In the genomic region with DNA sequence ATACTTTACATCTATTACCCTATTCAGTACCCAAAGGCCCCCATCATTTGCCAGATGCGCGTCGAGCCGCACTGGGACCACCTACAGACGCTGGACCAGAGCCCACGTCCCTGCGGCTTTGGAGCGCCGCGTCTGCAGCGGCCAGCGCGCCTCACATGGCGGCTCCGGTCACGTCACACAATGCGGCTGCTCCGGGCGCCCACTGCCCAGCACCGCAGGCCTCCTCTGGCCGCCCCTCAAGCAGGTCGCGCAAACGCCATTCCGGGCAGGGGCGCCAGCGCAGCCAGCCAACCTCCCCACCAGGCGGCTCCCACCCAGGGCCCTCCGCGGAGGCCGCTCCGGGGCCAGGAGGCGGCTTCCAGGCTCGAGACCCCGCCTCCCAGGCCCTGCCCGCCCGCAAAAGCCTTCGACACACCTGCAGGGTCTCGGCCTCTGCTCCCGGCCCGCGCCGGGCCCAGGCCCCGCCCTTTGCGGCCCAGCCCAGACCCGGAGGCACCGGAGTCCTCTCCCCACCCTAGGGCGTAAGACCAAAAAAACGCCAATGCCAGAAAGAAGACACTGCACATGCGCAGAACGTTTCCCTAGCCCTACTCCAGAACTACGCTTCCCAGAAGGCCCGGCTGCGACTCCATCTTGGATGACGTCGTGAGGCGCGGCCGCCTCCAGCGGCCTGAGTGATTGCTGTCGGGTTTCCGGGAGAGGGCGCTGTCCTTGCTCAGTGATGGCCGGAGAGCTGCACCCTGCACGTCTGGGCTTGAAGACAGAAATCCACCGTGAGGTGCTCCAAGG, we compare ENCODE assay signal across 8 cellular contexts. TPM values are rescaled to one million over a fixed set of nuclear protein-coding genes. Genes with fewer than 3 reads are reported as not detected.
A peak's percentile ranks its signal among the peaks of the same experiment; 100 is the strongest.
DNase-seq lines count a peak whose midpoint lies in the region; ATAC-seq and TF ChIP-seq lines count a peak whose summit lies in the region.

A gene (minus strand): TSS at position 557 of the 789 bp plus-strand sequence. CDS start 4,925 bp downstream, outside the sequence.

- H3K9ac ChIP-seq in DND-41 (ENCODE audit: low read depth, low read length): peak within 1 kb of the TSS; percentile 99
- H3K9ac ChIP-seq in KMS-11: peak within 1 kb of the TSS; percentile 81

- H3K4me3 ChIP-seq in DND-41 (ENCODE audit: low read depth in 1 of 2, low read length in 2 of 2): peak within 1 kb of the TSS; percentile 94 to 99
- no peak within 1 kb of the TSS for H3K4me3 ChIP-seq in KMS-11 (IDR thresholded peaks at IDR 0.05; ENCODE audit: insufficient read depth, low read depth, low read length)
- peak within 1 kb of the TSS; percentile 67 to 71 for H3K4me3 ChIP-seq in Panc1 (ENCODE audit: low read depth in 2 of 2, low read length in 2 of 2)
- peak within 1 kb of the TSS; percentile 66 to 84 (median 72) for H3K4me3 ChIP-seq in esophagus squamous epithelium

- peaks cover 7% of the 10 kb centered on the region for H3K79me2 ChIP-seq in DND-41 (ENCODE audit: insufficient read depth, low read length)
- H3K79me2 ChIP-seq in KMS-11 (ENCODE audit: insufficient read depth, low read depth): no peaks in the 10 kb centered on the region

- WGBS in esophagus squamous epithelium, 2 donors: 0% methylated on average over 6 to 9 of the region's 66 CpGs

- no peaks in the 10 kb centered on the region for H3K27me3 ChIP-seq in DND-41 (ENCODE audit: insufficient read depth, low read length, poor library complexity)
- H3K27me3 ChIP-seq in KMS-11 (ENCODE audit: insufficient read depth, low read depth): no peaks in the 10 kb centered on the region
- H3K27me3 ChIP-seq in Panc1 (ENCODE audit: control insufficient read depth, insufficient read depth, low read length): no peaks in the 10 kb centered on the region
- H3K27me3 ChIP-seq in esophagus squamous epithelium: no peaks in the 10 kb centered on the region

- H3K4me1 ChIP-seq in DND-41 (ENCODE audit: insufficient read depth, low read length) (peaks cover 26% of the 10 kb centered on the region), KMS-11 (ENCODE audit: low read depth, poor library complexity, severe bottlenecking) (peaks cover 14% of the 10 kb centered on the region), Panc1 (ENCODE audit: control insufficient read depth, insufficient read depth, low read length) (no peaks in the 10 kb centered on the region), esophagus squamous epithelium (peaks cover 0 to 22% (median 0%) of the 10 kb centered on the region in 3 donors)

- H2AFZ ChIP-seq in DND-41 (ENCODE audit: low read depth, low read length): peak within 1 kb of the TSS; percentile 98
- H2AFZ ChIP-seq in KMS-11 (ENCODE audit: low read depth): peak within 1 kb of the TSS; percentile 88

- POLR2A ChIA-PET in Panc1 (lab: Charles Lee): interaction anchor here (0.7 kb wide), 1 partner anchor 32 kb away, joined by 6 read pairs; no protein-coding TSS in a partner anchor

- no TSS peak for BruUV-seq in Panc1 (replicated peaks; lab: Mats Ljungman, UMichigan)

- H3K4me2 ChIP-seq in DND-41 (ENCODE audit: insufficient read depth, low read length): peak within 1 kb of the TSS; percentile 96
- peak within 1 kb of the TSS; percentile 83 for H3K4me2 ChIP-seq in KMS-11

- H3K36me3 ChIP-seq in DND-41 (ENCODE audit: insufficient read depth, low read length) (no peaks in the 10 kb centered on the region; the same call in 1 of the 2 replicates), KMS-11 (ENCODE audit: insufficient read depth) (no peaks in the 10 kb centered on the region), Panc1 (ENCODE audit: control insufficient read depth, insufficient read depth, low read length) (no peaks in the 10 kb centered on the region), esophagus squamous epithelium (peaks cover 0 to 2% (median 0%) of the 10 kb centered on the region in 3 donors)

- peak; percentile 96 for TF ChIP-seq CTCF in DND-41 (IDR thresholded peaks at IDR 0.05; ENCODE audit: borderline replicate concordance, extremely low read depth, low read length, poor library complexity, severe bottlenecking)
- peak; percentile 93 for TF ChIP-seq CTCF in KMS-11 (conservative IDR thresholded peaks at IDR 0.05; ENCODE audit: low read depth, low read length)
- peak; percentile 90 for TF ChIP-seq CTCF in Panc1 (IDR thresholded peaks at IDR 0.05)
- TF ChIP-seq CTCF in esophagus squamous epithelium (IDR thresholded peaks at IDR 0.05): peak; percentile 88 to 96 (median 94)

- intact Hi-C loops in Panc1 (cut with micrococcal nuclease; ENCODE audit: unreplicated experiment): no loop called here
- intact Hi-C loops in esophagus squamous epithelium (cut with DNase I): no loop called here

- peak in 3 of 4 donors; percentile 61 to 88 (median 84) for TF ChIP-seq POLR2A in esophagus squamous epithelium (IDR thresholded peaks at IDR 0.05)

- DNase-seq in DND-41 (peak; percentile 99), Panc1 (ENCODE audit: low read depth, low spot score) (peak; percentile 90), activated T-helper 1 cell treated with Interleukin-2 at 50 U/mL for 16 hours (ENCODE audit: low read depth) (peak; percentile 95), esophagus squamous epithelium (lab: John Stamatoyannopoulos, UW) (peak; percentile 88), myocyte (ENCODE audit: low read depth) (peak; percentile 99)
- DNase-seq in stimulated activated CD8-positive, alpha-beta memory T cell treated with anti-CD3 and anti-CD28 coated beads, Interleukin-7, amount 100 ng/mL, for 48 hours (ENCODE audit: extremely low read depth in 1 of 2, low read depth in 1 of 2): peak; percentile 93 to 96

- in situ Hi-C loops in Panc1 (cut with HindIII; ENCODE audit: low pct_unique_long_range_greater_than_20kb, low sequenced_read_pairs): no loop called here

- peak within 1 kb of the TSS; percentile 98 for H3K27ac ChIP-seq in DND-41 (ENCODE audit: low read length)
- peak within 1 kb of the TSS; percentile 70 for H3K27ac ChIP-seq in KMS-11
- peak within 1 kb of the TSS; percentile 80 for H3K27ac ChIP-seq in Panc1 (ENCODE audit: low read length)
- peak within 1 kb of the TSS; percentile 94 to 98 (median 94) for H3K27ac ChIP-seq in esophagus squamous epithelium

- ATAC-seq in DND-41 (ENCODE audit: insufficient read depth, low read depth) (peak; percentile 91), GM21737 (IDR thresholded peaks at IDR 0.05; ENCODE audit: unreplicated experiment) (peak; percentile 97), Panc1 (peak; percentile 98)

- CTCF ChIA-PET in Panc1 (lab: Charles Lee): interaction anchor here (0.6 to 1.2 kb wide), 8 partner anchors 13 to 683 kb away, joined by 3 to 14 read pairs (median 9); a partner anchor contains a TSS

- H3K9me3 ChIP-seq in DND-41 (ENCODE audit: insufficient read depth, low read length, severe bottlenecking) (no peaks in the 10 kb centered on the region), Panc1 (ENCODE audit: control insufficient read depth, insufficient read depth, low read depth, low read length) (no peaks in the 10 kb centered on the region), esophagus squamous epithelium (no peaks in the 10 kb centered on the region)

- H4K20me1 ChIP-seq in DND-41 (ENCODE audit: insufficient read depth, low read length) (no peaks in the 10 kb centered on the region), KMS-11 (ENCODE audit: insufficient read depth) (no peaks in the 10 kb centered on the region)

RNA-seq across cellular contexts. Expression of the gene that starts here (rescaled TPM):
- total RNA-seq in Panc1 (2021; ENCODE audit: unreplicated experiment) (2.9 TPM), esophagus squamous epithelium (1 to 10 TPM; 1.7 to 8.0 (median 3.2) TPM), myocyte (14.9 and 15.0 TPM in 2 replicates)
- 2.3 TPM for polyA plus RNA-seq in Panc1 (2012; ENCODE audit: insufficient read length)
- polyA plus RNA-seq in myocyte (2012): 5.1 TPM
